Comparison of ENCODE assay signal across 1 cellular context in genomic region chr2:107466984-107467383, GRCh38.
TF ChIP-seq lines count a peak whose summit lies in the region.

No MANE protein-coding gene starts in this region.

TF ChIP-seq in H1, 55 proteins besides CTCF, POLR2A, EP300 and RAD21 (continued from another document):
- TF ChIP-seq ATF3 (IDR thresholded peaks at IDR 0.05; ENCODE audit: insufficient read depth, low read depth, low read length) (no peak), BACH1 (IDR thresholded peaks at IDR 0.05; ENCODE audit: low read length) (no peak), EGR1 (IDR thresholded peaks at IDR 0.05; ENCODE audit: borderline replicate concordance, low read depth, low read length) (no peak), CREB1 (IDR thresholded peaks at IDR 0.05) (no peak), NANOG (IDR thresholded peaks at IDR 0.05; ENCODE audit: insufficient read depth, low read depth, low read length, poor library complexity, severe bottlenecking) (no peak), NRF1 (IDR thresholded peaks at IDR 0.05; ENCODE audit: low read depth, low read length) (no peak), SP1 (IDR thresholded peaks at IDR 0.05; ENCODE audit: low read depth, low read length) (no peak), MAFK (IDR thresholded peaks at IDR 0.05; ENCODE audit: low read depth, low read length) (no peak)
